8 cellular contexts compared by ENCODE assay signal in the genomic region with DNA sequence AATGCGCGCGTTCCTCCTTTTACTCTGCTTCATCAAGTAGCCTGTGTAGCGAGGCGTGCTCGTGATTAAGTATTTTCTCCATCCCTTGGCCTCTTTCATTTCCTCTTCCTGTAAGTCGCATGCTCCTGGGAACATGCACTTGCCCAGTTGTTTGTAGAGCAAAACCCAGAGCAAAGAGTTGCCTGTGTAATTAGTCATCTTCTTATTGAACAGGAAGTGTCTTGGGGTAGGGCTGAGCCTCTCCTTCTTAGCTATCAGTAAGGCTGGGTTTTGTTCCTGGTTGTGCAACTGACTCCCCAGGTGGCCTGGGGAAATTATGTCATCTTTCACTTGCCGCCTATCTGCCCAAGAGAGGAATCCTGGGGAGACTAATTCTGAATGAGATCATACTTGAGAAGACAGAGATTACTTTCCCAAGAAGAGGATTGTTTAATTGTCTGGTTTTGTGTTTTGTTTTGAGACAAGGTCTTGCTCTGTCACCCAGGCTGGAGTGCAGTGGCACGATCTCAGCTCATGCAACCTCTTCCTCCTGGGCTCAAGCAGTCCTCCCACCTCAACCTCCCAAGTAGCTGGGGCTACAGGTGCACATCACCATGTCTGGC. TPM values are rescaled to one million over a fixed set of nuclear protein-coding genes. Genes with fewer than 3 reads are reported as not detected.
DNase-seq lines count a peak whose midpoint lies in the region; ATAC-seq and TF ChIP-seq lines count a peak whose summit lies in the region.

No MANE protein-coding gene starts in this region.

- H3K36me3 Mint-ChIP-seq in GM23338 (ENCODE audit: low read depth) (no peaks in the 10 kb centered on the region), endodermal cell (ENCODE audit: low read depth) (no peaks in the 10 kb centered on the region)
- no peaks in the 10 kb centered on the region for H3K36me3 Mint-ChIP-seq in activated CD4-positive, alpha-beta memory T cell treated with anti-CD3 and anti-CD28 coated beads for 36 hours

- no peak overlapping the region for H3K27ac Mint-ChIP-seq in GM23338
- H3K27ac Mint-ChIP-seq in activated CD4-positive, alpha-beta memory T cell treated with anti-CD3 and anti-CD28 coated beads for 36 hours, result peak overlapping the region; percentile 72
- no peak overlapping the region for H3K27ac Mint-ChIP-seq in endodermal cell

- no peaks in the 10 kb centered on the region for H3K36me3 ChIP-seq in GM23338 (ENCODE audit: insufficient read depth)
- H3K36me3 ChIP-seq in endodermal cell (ENCODE audit: control insufficient read depth, insufficient read depth, low read length), result no peaks in the 10 kb centered on the region

- in situ Hi-C loops in KBM-7 (cut with MboI; ENCODE audit: low pct_unique_long_range_greater_than_20kb, low sequenced_read_pairs), result no loop called here

- H3K27me3 Mint-ChIP-seq in GM23338 (ENCODE audit: insufficient read depth, low read depth, poor library complexity) (peaks cover 2% of the 10 kb centered on the region), endodermal cell (ENCODE audit: insufficient read depth) (no peaks in the 10 kb centered on the region)
- no peaks in the 10 kb centered on the region for H3K27me3 Mint-ChIP-seq in activated CD4-positive, alpha-beta memory T cell treated with anti-CD3 and anti-CD28 coated beads for 36 hours

- TF ChIP-seq CTCF in GM23338 (conservative IDR thresholded peaks at IDR 0.05; ENCODE audit: low read depth in 2 of 2), result no peak
- TF ChIP-seq CTCF in endodermal cell (conservative IDR thresholded peaks at IDR 0.05), result no peak

- H3K9me2 ChIP-seq in GM23338 (ENCODE audit: insufficient read depth), result no peaks in the 10 kb centered on the region

- no peaks in the 10 kb centered on the region for H3K27me3 ChIP-seq in GM23338 (ENCODE audit: insufficient read depth)
- no peaks in the 10 kb centered on the region for H3K27me3 ChIP-seq in endodermal cell (ENCODE audit: control insufficient read depth, insufficient read depth, low read length, poor library complexity, severe bottlenecking)

- 92 to 100% methylated on average over 6 to 9 of the region's 9 CpGs for WGBS in endodermal cell (ENCODE audit: insufficient coverage in 1 of 2, insufficient read length in 1 of 2), 2 experiments

- H3K27ac ChIP-seq in GM23338 (ENCODE audit: low read depth) (no peak overlapping the region), endodermal cell (ENCODE audit: low read depth, low read length) (no peak overlapping the region)

- H3K9me3 Mint-ChIP-seq in GM23338 (no peaks in the 10 kb centered on the region), endodermal cell (no peaks in the 10 kb centered on the region)
- H3K9me3 Mint-ChIP-seq in activated CD4-positive, alpha-beta memory T cell treated with anti-CD3 and anti-CD28 coated beads for 36 hours, result no peaks in the 10 kb centered on the region

- peak; percentile 25 for DNase-seq in NK-92 treated with Interleukin-12 subunit alpha and Interleukin-12 subunit beta, amount 100 ng/mL, for 24 hours (lab: John Stamatoyannopoulos, UW)
- no peak for DNase-seq in NK-92 (lab: John Stamatoyannopoulos, UW; ENCODE audit: unreplicated experiment)
- DNase-seq in GM23338 (ENCODE audit: low spot score), result peak; percentile 3
- peak; percentile 95 for DNase-seq in KBM-7
- peak; percentile 76 for DNase-seq in activated CD4-positive, alpha-beta memory T cell treated with anti-CD3 and anti-CD28 coated beads for 36 hours
- DNase-seq in cardiac septum (ENCODE audit: low spot score), result peak; percentile 65
- peak; percentile 74 for DNase-seq in stimulated activated CD4-positive, alpha-beta T cell treated with anti-CD3 and anti-CD28 coated beads, Interleukin-1b, Interleukin-23, amount 100 ng/mL, for 48 hours
- DNase-seq in endodermal cell, result no peak

- H3K79me2 ChIP-seq in GM23338 (replicated peaks; ENCODE audit: insufficient read depth), result no peaks in the 10 kb centered on the region

- no peak overlapping the region for H3K9ac ChIP-seq in endodermal cell (ENCODE audit: extremely low read depth, low read length, poor library complexity, severe bottlenecking)

- no peaks in the 10 kb centered on the region for H3K4me1 ChIP-seq in GM23338 (ENCODE audit: insufficient read depth)
- no peaks in the 10 kb centered on the region for H3K4me1 ChIP-seq in endodermal cell (ENCODE audit: control insufficient read depth, insufficient read depth, low read length)

- H3K4me3 ChIP-seq in GM23338, result no peak overlapping the region
- H3K4me3 ChIP-seq in endodermal cell (ENCODE audit: low read length), result no peak overlapping the region

- no peaks in the 10 kb centered on the region for H4K20me1 ChIP-seq in GM23338 (replicated peaks; ENCODE audit: insufficient read depth)

- no peaks in the 10 kb centered on the region for H3K9me3 ChIP-seq in endodermal cell (ENCODE audit: control insufficient read depth, low read length)

- CTCF ChIA-PET in activated CD4-positive, alpha-beta memory T cell treated with anti-CD3 and anti-CD28 coated beads for 36 hours (lab: Charles Lee), result interaction anchor here (0.6 to 1.1 kb wide), 2 partner anchors 9 to 38 kb away, joined by 3 to 5 read pairs; no protein-coding TSS in a partner anchor

- H3F3A ChIP-seq in GM23338 (replicated peaks; ENCODE audit: low read depth), result no peaks in the 10 kb centered on the region

- no peak for ATAC-seq in GM23338

- H2AFZ ChIP-seq in GM23338, result peak overlapping the region; percentile 29; the same call in 1 of the 2 replicates

- POLR2A ChIA-PET in activated CD4-positive, alpha-beta memory T cell treated with anti-CD3 and anti-CD28 coated beads for 36 hours (lab: Charles Lee), result interaction anchor here (0.9 kb wide), 1 partner anchor 16 kb away, joined by 3 read pairs; a partner anchor contains a TSS

- no peak overlapping the region for H3K4me2 ChIP-seq in GM23338

- H3K4me3 Mint-ChIP-seq in GM23338 (no peak overlapping the region), endodermal cell (no peak overlapping the region)
- no peak overlapping the region for H3K4me3 Mint-ChIP-seq in activated CD4-positive, alpha-beta memory T cell treated with anti-CD3 and anti-CD28 coated beads for 36 hours

- intact Hi-C loops in activated CD4-positive, alpha-beta memory T cell treated with anti-CD3 and anti-CD28 coated beads for 36 hours (cut with micrococcal nuclease), result no loop called here
- intact Hi-C loops in cardiac septum (cut with DNase I), result no loop called here

- H3K4me1 Mint-ChIP-seq in GM23338 (0 out of 3 replicates have a peak, but pooled peaks cover 2% of the 10 kb centered on the region), endodermal cell (peaks cover 5% of the 10 kb centered on the region)
- peaks cover 17% of the 10 kb centered on the region for H3K4me1 Mint-ChIP-seq in activated CD4-positive, alpha-beta memory T cell treated with anti-CD3 and anti-CD28 coated beads for 36 hours (ENCODE audit: low read depth)

TF ChIP-seq in GM23338, 12 proteins besides CTCF, POLR2A, EP300 and RAD21 (continues in another document):
- no peak for TF ChIP-seq STAT1 (IDR thresholded peaks at IDR 0.05; ENCODE audit: unreplicated experiment)
- no peak for TF ChIP-seq ZNF331 (CRISPR knock-in tag; IDR thresholded peaks at IDR 0.05; ENCODE audit: low read depth)
- no peak for TF ChIP-seq EZH2 (IDR thresholded peaks at IDR 0.05; ENCODE audit: low read depth, unreplicated experiment)
- TF ChIP-seq, protein P1, sequence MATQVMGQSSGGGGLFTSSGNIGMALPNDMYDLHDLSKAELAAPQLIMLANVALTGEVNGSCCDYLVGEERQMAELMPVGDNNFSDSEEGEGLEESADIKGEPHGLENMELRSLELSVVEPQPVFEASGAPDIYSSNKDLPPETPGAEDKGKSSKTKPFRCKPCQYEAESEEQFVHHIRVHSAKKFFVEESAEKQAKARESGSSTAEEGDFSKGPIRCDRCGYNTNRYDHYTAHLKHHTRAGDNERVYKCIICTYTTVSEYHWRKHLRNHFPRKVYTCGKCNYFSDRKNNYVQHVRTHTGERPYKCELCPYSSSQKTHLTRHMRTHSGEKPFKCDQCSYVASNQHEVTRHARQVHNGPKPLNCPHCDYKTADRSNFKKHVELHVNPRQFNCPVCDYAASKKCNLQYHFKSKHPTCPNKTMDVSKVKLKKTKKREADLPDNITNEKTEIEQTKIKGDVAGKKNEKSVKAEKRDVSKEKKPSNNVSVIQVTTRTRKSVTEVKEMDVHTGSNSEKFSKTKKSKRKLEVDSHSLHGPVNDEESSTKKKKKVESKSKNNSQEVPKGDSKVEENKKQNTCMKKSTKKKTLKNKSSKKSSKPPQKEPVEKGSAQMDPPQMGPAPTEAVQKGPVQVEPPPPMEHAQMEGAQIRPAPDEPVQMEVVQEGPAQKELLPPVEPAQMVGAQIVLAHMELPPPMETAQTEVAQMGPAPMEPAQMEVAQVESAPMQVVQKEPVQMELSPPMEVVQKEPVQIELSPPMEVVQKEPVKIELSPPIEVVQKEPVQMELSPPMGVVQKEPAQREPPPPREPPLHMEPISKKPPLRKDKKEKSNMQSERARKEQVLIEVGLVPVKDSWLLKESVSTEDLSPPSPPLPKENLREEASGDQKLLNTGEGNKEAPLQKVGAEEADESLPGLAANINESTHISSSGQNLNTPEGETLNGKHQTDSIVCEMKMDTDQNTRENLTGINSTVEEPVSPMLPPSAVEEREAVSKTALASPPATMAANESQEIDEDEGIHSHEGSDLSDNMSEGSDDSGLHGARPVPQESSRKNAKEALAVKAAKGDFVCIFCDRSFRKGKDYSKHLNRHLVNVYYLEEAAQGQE (IDR thresholded peaks at IDR 0.05; ENCODE audit: unreplicated experiment), result no peak
- no peak for TF ChIP-seq CREB1 (CRISPR knock-in tag; IDR thresholded peaks at IDR 0.05; ENCODE audit: low read depth)
- no peak for TF ChIP-seq POLR2AphosphoS5 (IDR thresholded peaks at IDR 0.05; ENCODE audit: low read depth)

RNA-seq across cellular contexts. Expression of a gene that starts 14.9 kb away (rescaled TPM):
- total RNA-seq in GM23338 (2014; rRNA removed; shearing (Covaris generic)), result 0.03 and 0.16 TPM in 2 replicates
- 0.16 and 0.31 TPM in 2 replicates for polyA plus RNA-seq in GM23338 (2016; fragmentation: Nextera tagmentation; extraction: Ambion mirVana)
- total RNA-seq in activated CD4-positive, alpha-beta memory T cell treated with anti-CD3 and anti-CD28 coated beads for 36 hours, result not detected
- 0.51 TPM for total RNA-seq in cardiac septum
- 1 to 10 TPM in 1 of 2 donors, under 1 TPM in 1; 0.81 to 2.3 TPM for total RNA-seq in endodermal cell
- 0.07 TPM for polyA plus RNA-seq in endodermal cell (2013, experiment 1 of 2)
- polyA plus RNA-seq in endodermal cell (2013, experiment 2 of 2), result 0.62 TPM

RNA-seq across cellular contexts. Expression of a gene that starts 38.6 kb away (rescaled TPM):
- total RNA-seq in GM23338 (2014; rRNA removed; shearing (Covaris generic)), result 12.4 and 13.7 TPM in 2 replicates
- 15.9 and 16.1 TPM in 2 replicates for polyA plus RNA-seq in GM23338 (2016; fragmentation: Nextera tagmentation; extraction: Ambion mirVana)
- total RNA-seq in activated CD4-positive, alpha-beta memory T cell treated with anti-CD3 and anti-CD28 coated beads for 36 hours, result 10 to 100 TPM; 16.2 to 16.8 TPM
- total RNA-seq in cardiac septum, result 8.0 TPM
- 10 to 100 TPM; 19.7 to 21.4 TPM for total RNA-seq in endodermal cell
- polyA plus RNA-seq in endodermal cell (2013, experiment 1 of 2), result 18.8 TPM
- polyA plus RNA-seq in endodermal cell (2013, experiment 2 of 2), result 16.6 TPM

RNA-seq across cellular contexts. Expression of a gene that starts 48.6 kb away (rescaled TPM):
- 80.3 and 119 TPM in 2 replicates for total RNA-seq in GM23338 (2014; rRNA removed; shearing (Covaris generic))
- 25.1 and 29.2 TPM in 2 replicates for polyA plus RNA-seq in GM23338 (2016; fragmentation: Nextera tagmentation; extraction: Ambion mirVana)
- 10 to 100 TPM; 29.2 to 29.6 TPM for total RNA-seq in activated CD4-positive, alpha-beta memory T cell treated with anti-CD3 and anti-CD28 coated beads for 36 hours
- total RNA-seq in cardiac septum (36.7 TPM), endodermal cell (10 to 100 TPM; 44.6 to 46.4 TPM)
- polyA plus RNA-seq in endodermal cell (2013, experiment 1 of 2), result 36.6 TPM
- 31.8 TPM for polyA plus RNA-seq in endodermal cell (2013, experiment 2 of 2)

Comparison
In these comparisons a context has a peak if more than half of its experiments do, and no peak if none do; other contexts are left out.
1. DNase-seq: peak in NK-92 treated with Interleukin-12 subunit alpha and Interleukin-12 subunit beta, amount 100 ng/mL, for 24 hours (single experiment), GM23338 (single experiment), KBM-7 (single experiment), activated CD4-positive, alpha-beta memory T cell treated with anti-CD3 and anti-CD28 coated beads for 36 hours (single experiment), cardiac septum (single experiment) and stimulated activated CD4-positive, alpha-beta T cell treated with anti-CD3 and anti-CD28 coated beads, Interleukin-1b, Interleukin-23, amount 100 ng/mL, for 48 hours (single experiment); none in NK-92 (single experiment) and endodermal cell (single experiment).